16 cellular contexts compared by ENCODE assay signal in genomic region chr1:28835237-28835650, GRCh38. TPM values are rescaled to one million over a fixed set of nuclear protein-coding genes. Genes with fewer than 3 reads are reported as not detected.
A peak's percentile ranks its signal among the peaks of the same experiment; 100 is the strongest.
DNase-seq lines count a peak whose midpoint lies in the region; ATAC-seq and TF ChIP-seq lines count a peak whose summit lies in the region.
"Had no signal": no experiment of that assay in that cellular context is flagged by ENCODE, and none has a peak within 500 bp of the region (broad histone marks: within the 10 kb centered on the region; RNA-seq: fewer than 3 reads in every experiment).

No MANE protein-coding gene starts in this region.

- H3K36me3 Mint-ChIP-seq in activated CD8-positive, alpha-beta memory T cell treated with anti-CD3 and anti-CD28 coated beads, Interleukin-2, amount 10 ng/mL, durations not matched to agents 7 days and 5 days: no peaks in the 10 kb centered on the region
- H3K36me3 Mint-ChIP-seq: activated naive CD8-positive, alpha-beta T cell treated with anti-CD3 and anti-CD28 coated beads for 36 hours had no signal

- H3K27ac Mint-ChIP-seq in activated CD8-positive, alpha-beta memory T cell treated with anti-CD3 and anti-CD28 coated beads, Interleukin-2, amount 10 ng/mL, durations not matched to agents 7 days and 5 days: no peak overlapping the region
- H3K27ac Mint-ChIP-seq: activated B cell treated with CpG ODN at 0.5 μM for 24 hours; activated naive CD8-positive, alpha-beta T cell treated with anti-CD3 and anti-CD28 coated beads for 36 hours had no signal

- no peaks in the 10 kb centered on the region for H3K4me1 Mint-ChIP-seq in activated CD8-positive, alpha-beta memory T cell treated with anti-CD3 and anti-CD28 coated beads, Interleukin-2, amount 10 ng/mL, durations not matched to agents 7 days and 5 days
- H3K4me1 Mint-ChIP-seq: activated B cell treated with CpG ODN at 0.5 μM for 24 hours; activated naive CD8-positive, alpha-beta T cell treated with anti-CD3 and anti-CD28 coated beads for 36 hours had no signal

- H3K27me3 ChIP-seq in BE2C (no peaks in the 10 kb centered on the region), ascending aorta (no peaks in the 10 kb centered on the region)
- H3K27me3 ChIP-seq: pancreas had no signal

- peaks cover 4% of the 10 kb centered on the region; the same call in 1 of the 2 replicates for H3K36me3 ChIP-seq in BE2C
- H3K36me3 ChIP-seq in ascending aorta: no peaks in the 10 kb centered on the region
- H3K36me3 ChIP-seq: HAP-1, pancreas had no signal

- intact Hi-C loops in ascending aorta (cut with DNase I): no loop called here

- no peak overlapping the region for H3K4me3 Mint-ChIP-seq in activated CD8-positive, alpha-beta memory T cell treated with anti-CD3 and anti-CD28 coated beads, Interleukin-2, amount 10 ng/mL, durations not matched to agents 7 days and 5 days
- H3K4me3 Mint-ChIP-seq: activated B cell treated with CpG ODN at 0.5 μM for 24 hours; activated naive CD8-positive, alpha-beta T cell treated with anti-CD3 and anti-CD28 coated beads for 36 hours had no signal

- H3K9me3 ChIP-seq in BE2C (no peaks in the 10 kb centered on the region), ascending aorta (no peaks in the 10 kb centered on the region)
- H3K9me3 ChIP-seq: HAP-1, pancreas had no signal

- peaks cover 13% of the 10 kb centered on the region for H3K27me3 Mint-ChIP-seq in activated CD8-positive, alpha-beta memory T cell treated with anti-CD3 and anti-CD28 coated beads, Interleukin-2, amount 10 ng/mL, durations not matched to agents 7 days and 5 days

- ATAC-seq in activated CD8-positive, alpha-beta memory T cell treated with anti-CD3 and anti-CD28 coated beads, Interleukin-2, amount 10 ng/mL, durations not matched to agents 7 days and 5 days: no peak

- H3K27ac ChIP-seq in ascending aorta: no peak overlapping the region
- H3K27ac ChIP-seq: pancreas had no signal

- peaks cover 32% of the 10 kb centered on the region for H3K4me1 ChIP-seq in BE2C
- H3K4me1 ChIP-seq in ascending aorta: no peaks in the 10 kb centered on the region
- H3K4me1 ChIP-seq: HAP-1, pancreas had no signal

- H3K9me3 Mint-ChIP-seq in activated CD8-positive, alpha-beta memory T cell treated with anti-CD3 and anti-CD28 coated beads, Interleukin-2, amount 10 ng/mL, durations not matched to agents 7 days and 5 days (ENCODE audit: low read depth): no peaks in the 10 kb centered on the region
- H3K9me3 Mint-ChIP-seq: activated B cell treated with CpG ODN at 0.5 μM for 24 hours; activated naive CD8-positive, alpha-beta T cell treated with anti-CD3 and anti-CD28 coated beads for 36 hours had no signal

- TF ChIP-seq CTCF in BE2C (IDR thresholded peaks at IDR 0.05; ENCODE audit: low read depth, low read length) (no peak), ascending aorta (IDR thresholded peaks at IDR 0.05) (no peak), GM10248 (IDR thresholded peaks at IDR 0.05; ENCODE audit: control extremely low read depth, extremely low read depth, low read depth, missing control alignments) (no peak)

- CTCF ChIA-PET in activated CD8-positive, alpha-beta memory T cell treated with anti-CD3 and anti-CD28 coated beads, Interleukin-2, amount 10 ng/mL, durations not matched to agents 7 days and 5 days (lab: Charles Lee): no interaction called here
- CTCF ChIA-PET in GM10248 (lab: Yijun Ruan, JAX): interaction anchor here (1.5 kb wide), 1 partner anchor 19 kb away, joined by 3 read pairs; no protein-coding TSS in a partner anchor

- DNase-seq in BE2C: peak; percentile 64
- DNase-seq in NCI-H1105 treated with DMSO at 0.1 percent for 48 hours (lab: John Stamatoyannopoulos, UW): peak; percentile 98
- peak; percentile 58 for DNase-seq in NCI-H345 (lab: John Stamatoyannopoulos, UW)
- peak; percentile 72 for DNase-seq in astrocyte of the hippocampus (ENCODE audit: low read depth, low spot score)
- no peak for DNase-seq in activated CD8-positive, alpha-beta memory T cell treated with anti-CD3 and anti-CD28 coated beads, Interleukin-2, amount 10 ng/mL, durations not matched to agents 7 days and 5 days
- DNase-seq in ascending aorta (ENCODE audit: low spot score in 2 of 2): no peak
- DNase-seq in GM10248 (ENCODE audit: extremely low spot score): no peak
- DNase-seq in HK-2 (ENCODE audit: unreplicated experiment): no peak
- DNase-seq: activated B cell treated with CpG ODN at 0.5 μM for 24 hours; activated CD8-positive, alpha-beta memory T cell treated with anti-CD3 and anti-CD28 coated beads, Interleukin-2, amount 50 U/mL, for 4 hours; activated naive CD8-positive, alpha-beta T cell treated with anti-CD3 and anti-CD28 coated beads for 36 hours; midbrain; SW 1271 had no signal

- POLR2A ChIA-PET in GM10248 (lab: Yijun Ruan, JAX): interaction anchor here (0.6 kb wide), 1 partner anchor 253 kb away, joined by 4 read pairs; no protein-coding TSS in a partner anchor

- no peak overlapping the region for H3K4me3 ChIP-seq in BE2C (ENCODE audit: low read depth, low read length)
- H3K4me3 ChIP-seq in ascending aorta: no peak overlapping the region
- H3K4me3 ChIP-seq: HAP-1, pancreas had no signal

RNA-seq across cellular contexts. Expression of gene OPRD1, which starts 23.3 kb away (rescaled TPM):
- 4.1 TPM for polyA plus RNA-seq in BE2C (2012; ENCODE audit: insufficient read depth, insufficient read length, low read depth)
- not detected for total RNA-seq in activated CD8-positive, alpha-beta memory T cell treated with anti-CD3 and anti-CD28 coated beads, Interleukin-2, amount 10 ng/mL, durations not matched to agents 7 days and 5 days
- not detected for total RNA-seq in ascending aorta
- total RNA-seq: activated B cell treated with CpG ODN at 0.5 μM for 24 hours had no signal
- polyA plus RNA-seq: AG04450 had no signal

Comparison
In these comparisons a context has a peak if more than half of its experiments do, and no peak if none do; other contexts are left out.
1. DNase-seq: peak in BE2C (single experiment), NCI-H1105 treated with DMSO at 0.1 percent for 48 hours (single experiment), NCI-H345 (single experiment) and astrocyte of the hippocampus (single experiment); none in activated CD8-positive, alpha-beta memory T cell treated with anti-CD3 and anti-CD28 coated beads, Interleukin-2, amount 10 ng/mL, durations not matched to agents 7 days and 5 days (single experiment), ascending aorta (0 of 2), GM10248 (single experiment) and HK-2 (single experiment).